In the genomic region with DNA sequence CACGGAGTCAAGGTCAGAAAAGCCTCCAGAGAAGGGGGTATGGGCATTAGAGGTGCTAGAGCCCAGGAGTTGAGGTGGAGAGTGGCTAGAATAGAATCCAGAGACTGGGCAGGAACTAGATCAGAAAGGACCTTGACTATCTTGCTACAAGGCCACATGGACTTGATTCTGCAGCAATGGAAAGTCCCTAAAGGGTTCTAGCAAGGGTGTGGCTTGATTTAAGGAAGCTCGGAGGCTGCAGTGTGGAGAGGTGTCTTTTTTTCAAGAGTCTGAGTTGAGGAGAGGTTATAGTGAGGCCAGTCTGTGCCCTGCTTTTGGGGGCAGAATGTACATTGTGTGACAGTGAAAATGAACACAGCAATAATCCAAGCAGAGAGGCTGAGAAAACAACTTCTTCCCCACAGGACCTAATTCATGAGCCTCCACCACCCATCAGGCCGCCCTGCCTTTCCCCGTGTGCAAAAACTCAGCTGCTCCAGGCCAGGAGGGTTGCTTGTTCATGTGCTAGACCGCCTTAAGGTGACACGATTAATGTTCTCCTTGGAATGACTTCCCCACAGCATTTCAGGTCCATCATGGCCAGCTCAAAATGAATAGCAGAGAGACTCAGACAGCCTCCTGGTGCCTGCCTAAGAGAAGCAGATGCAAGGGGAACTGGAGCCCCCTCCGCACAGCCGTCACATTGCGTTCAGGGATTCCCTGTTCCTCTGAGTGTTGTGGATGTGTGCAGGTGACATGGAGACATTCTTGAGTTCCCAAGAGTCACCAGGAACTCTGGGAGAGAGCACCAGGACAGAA, we compare ENCODE assay signal across 21 cellular contexts. TPM values are rescaled to one million over a fixed set of nuclear protein-coding genes. Genes with fewer than 3 reads are reported as not detected.
DNase-seq lines count a peak whose midpoint lies in the region; ATAC-seq lines count a peak whose summit lies in the region.
"Had no signal": no experiment of that assay in that cellular context is flagged by ENCODE, and none has a peak within 500 bp of the region (broad histone marks: within the 10 kb centered on the region; RNA-seq: fewer than 3 reads in every experiment).

No MANE protein-coding gene starts in this region.

- H3K4ac ChIP-seq in mesenchymal stem cell (ENCODE audit: low read depth in 1 of 2, low read length in 2 of 2) = no peak overlapping the region

- H3K36me3 ChIP-seq in mesenchymal stem cell (ENCODE audit: control insufficient read depth in 1 of 2, insufficient read depth in 2 of 2, low read depth in 1 of 2, low read length in 2 of 2) = no peaks in the 10 kb centered on the region
- H3K36me3 ChIP-seq: BLaER1 treated with 17β-estradiol and CSF1 and Interleukin-3, amounts not matched to agents 10 nM and 100 nM had no signal

- in situ Hi-C loops in G401 (cut with HindIII; ENCODE audit: low sequenced_read_pairs) = no loop called here

- peak overlapping the region in 1 of 2 experiments; percentile 28 for H3K4me3 ChIP-seq in mesenchymal stem cell (ENCODE audit: insufficient read depth in 1 of 2, low read depth in 1 of 2, low read length in 2 of 2)

- no peak overlapping the region for H2BK15ac ChIP-seq in mesenchymal stem cell (ENCODE audit: low read depth, poor library complexity, severe bottlenecking)

- ATAC-seq in activated CD8-positive, alpha-beta memory T cell treated with anti-CD3 and anti-CD28 coated beads, Interleukin-2, amount 10 ng/mL, durations not matched to agents 7 days and 5 days = no peak

- intact Hi-C loops in activated T-helper 1 cell treated with anti-CD3 and anti-CD28 coated beads, Interleukin-12 subunit alpha, Interleukin-12 subunit beta, Interleukin-2, Interleukin-4 antibody, amounts not matched to agents 30 ng/mL and 10 ng/mL and 1 ng/mL, durations not matched to agents 14 hours and 24 hours and 36 hours (cut with micrococcal nuclease) = no loop called here

- peaks cover 22% of the 10 kb centered on the region for H3K27me3 Mint-ChIP-seq in activated CD8-positive, alpha-beta memory T cell treated with anti-CD3 and anti-CD28 coated beads, Interleukin-2, amount 10 ng/mL, durations not matched to agents 7 days and 5 days
- H3K27me3 Mint-ChIP-seq in activated T-helper 1 cell treated with anti-CD3 and anti-CD28 coated beads, Interleukin-12 subunit alpha, Interleukin-12 subunit beta, Interleukin-2, Interleukin-4 antibody, amounts not matched to agents 30 ng/mL and 10 ng/mL and 1 ng/mL, durations not matched to agents 14 hours and 24 hours and 36 hours (ENCODE audit: insufficient read depth) = peaks cover 14% of the 10 kb centered on the region

- no peaks in the 10 kb centered on the region for H3K36me3 Mint-ChIP-seq in activated CD8-positive, alpha-beta memory T cell treated with anti-CD3 and anti-CD28 coated beads, Interleukin-2, amount 10 ng/mL, durations not matched to agents 7 days and 5 days
- H3K36me3 Mint-ChIP-seq in activated T-helper 1 cell treated with anti-CD3 and anti-CD28 coated beads, Interleukin-12 subunit alpha, Interleukin-12 subunit beta, Interleukin-2, Interleukin-4 antibody, amounts not matched to agents 30 ng/mL and 10 ng/mL and 1 ng/mL, durations not matched to agents 14 hours and 24 hours and 36 hours (ENCODE audit: low read depth) = no peaks in the 10 kb centered on the region

- H2AFZ ChIP-seq in mesenchymal stem cell (ENCODE audit: low read depth, low read length) = no peak overlapping the region

- no peak overlapping the region for H3K23ac ChIP-seq in mesenchymal stem cell (ENCODE audit: low read length in 2 of 2)

- 77% methylated on average over 8 of the region's 9 CpGs for WGBS in mesenchymal stem cell

- H4K91ac ChIP-seq in mesenchymal stem cell (ENCODE audit: low read length) = no peak overlapping the region

- no peaks in the 10 kb centered on the region for H3K9me3 Mint-ChIP-seq in activated CD8-positive, alpha-beta memory T cell treated with anti-CD3 and anti-CD28 coated beads, Interleukin-2, amount 10 ng/mL, durations not matched to agents 7 days and 5 days (ENCODE audit: low read depth)
- H3K9me3 Mint-ChIP-seq in activated T-helper 1 cell treated with anti-CD3 and anti-CD28 coated beads, Interleukin-12 subunit alpha, Interleukin-12 subunit beta, Interleukin-2, Interleukin-4 antibody, amounts not matched to agents 30 ng/mL and 10 ng/mL and 1 ng/mL, durations not matched to agents 14 hours and 24 hours and 36 hours = peaks cover 10% of the 10 kb centered on the region

- no peak overlapping the region for H3K4me3 Mint-ChIP-seq in activated CD8-positive, alpha-beta memory T cell treated with anti-CD3 and anti-CD28 coated beads, Interleukin-2, amount 10 ng/mL, durations not matched to agents 7 days and 5 days
- no peak overlapping the region for H3K4me3 Mint-ChIP-seq in activated T-helper 1 cell treated with anti-CD3 and anti-CD28 coated beads, Interleukin-12 subunit alpha, Interleukin-12 subunit beta, Interleukin-2, Interleukin-4 antibody, amounts not matched to agents 30 ng/mL and 10 ng/mL and 1 ng/mL, durations not matched to agents 14 hours and 24 hours and 36 hours
- H3K4me3 Mint-ChIP-seq: H9 had no signal

- peaks cover 4% of the 10 kb centered on the region for H3K4me1 ChIP-seq in mesenchymal stem cell (ENCODE audit: control insufficient read depth, insufficient read depth, low read depth, low read length)

- no peak overlapping the region for H3K27ac Mint-ChIP-seq in activated CD8-positive, alpha-beta memory T cell treated with anti-CD3 and anti-CD28 coated beads, Interleukin-2, amount 10 ng/mL, durations not matched to agents 7 days and 5 days
- H3K27ac Mint-ChIP-seq in activated T-helper 1 cell treated with anti-CD3 and anti-CD28 coated beads, Interleukin-12 subunit alpha, Interleukin-12 subunit beta, Interleukin-2, Interleukin-4 antibody, amounts not matched to agents 30 ng/mL and 10 ng/mL and 1 ng/mL, durations not matched to agents 14 hours and 24 hours and 36 hours = peak overlapping the region; percentile 71
- H3K27ac Mint-ChIP-seq: H9 had no signal

- no peak overlapping the region for H2BK5ac ChIP-seq in mesenchymal stem cell (ENCODE audit: low read depth, low read length, poor library complexity, severe bottlenecking)

- no peak overlapping the region for H4K8ac ChIP-seq in mesenchymal stem cell (ENCODE audit: low read length)

- peaks cover 5% of the 10 kb centered on the region for H3K4me1 Mint-ChIP-seq in activated CD8-positive, alpha-beta memory T cell treated with anti-CD3 and anti-CD28 coated beads, Interleukin-2, amount 10 ng/mL, durations not matched to agents 7 days and 5 days
- peaks cover 21% of the 10 kb centered on the region for H3K4me1 Mint-ChIP-seq in activated T-helper 1 cell treated with anti-CD3 and anti-CD28 coated beads, Interleukin-12 subunit alpha, Interleukin-12 subunit beta, Interleukin-2, Interleukin-4 antibody, amounts not matched to agents 30 ng/mL and 10 ng/mL and 1 ng/mL, durations not matched to agents 14 hours and 24 hours and 36 hours (ENCODE audit: low read depth)

- peak overlapping the region; percentile 31 for H2AK5ac ChIP-seq in mesenchymal stem cell (ENCODE audit: low read length, severe bottlenecking)

- no peaks in the 10 kb centered on the region for H3K79me1 ChIP-seq in mesenchymal stem cell (replicated peaks; ENCODE audit: low read length, poor library complexity, severe bottlenecking)

- H3K9me3 ChIP-seq in mesenchymal stem cell (ENCODE audit: control insufficient read depth, low read length) = no peaks in the 10 kb centered on the region

- no peak overlapping the region for H3K9ac ChIP-seq in mesenchymal stem cell (ENCODE audit: low read length)
- H3K9ac ChIP-seq: BLaER1 treated with 17β-estradiol and CSF1 and Interleukin-3, amounts not matched to agents 10 nM and 100 nM had no signal

- peak; percentile 38 for DNase-seq in activated CD8-positive, alpha-beta memory T cell treated with anti-CD3 and anti-CD28 coated beads, Interleukin-2, amount 10 ng/mL, durations not matched to agents 7 days and 5 days
- DNase-seq in activated CD8-positive, alpha-beta memory T cell treated with anti-CD3 and anti-CD28 coated beads for 24 hours = no peak
- peak; percentile 13 for DNase-seq in activated T-helper 1 cell treated with anti-CD3 and anti-CD28 coated beads, Interleukin-12 subunit alpha, Interleukin-12 subunit beta, Interleukin-2, Interleukin-4 antibody, amounts not matched to agents 30 ng/mL and 10 ng/mL and 1 ng/mL, durations not matched to agents 14 hours and 24 hours and 36 hours (ENCODE audit: low spot score)
- DNase-seq in mesenchymal stem cell (no peak), NAMALWA (ENCODE audit: low spot score) (no peak), UCSD-AML1 (lab: John Stamatoyannopoulos, UW; ENCODE audit: unreplicated experiment) (no peak), cerebellar nuclear complex (lab: John Stamatoyannopoulos, UW) (no peak), G401 (ENCODE audit: low spot score) (no peak)
- DNase-seq: DMS79 treated with DMSO at 0.1 percent for 48 hours, H9, IMR-90, NCI-H1417 treated with DMSO at 0.1 percent for 48 hours, NCI-H2029 treated with DMSO at 0.1 percent for 48 hours, NCI-H2171 treated with DMSO at 0.1 percent for 48 hours, NCI-H774, SHP77 treated with DMSO at 0.1 percent for 48 hours had no signal

- CTCF ChIA-PET in activated CD8-positive, alpha-beta memory T cell treated with anti-CD3 and anti-CD28 coated beads, Interleukin-2, amount 10 ng/mL, durations not matched to agents 7 days and 5 days (lab: Charles Lee) = interaction anchor here (1.3 to 1.7 kb wide), 2 partner anchors 11 to 58 kb away, joined by 3 to 6 read pairs; no protein-coding TSS in a partner anchor

- no peaks in the 10 kb centered on the region for H3K27me3 ChIP-seq in mesenchymal stem cell (ENCODE audit: control insufficient read depth in 1 of 2, insufficient read depth in 1 of 2, low read length in 2 of 2)

- H3K14ac ChIP-seq in mesenchymal stem cell (ENCODE audit: low read length in 2 of 2) = no peak overlapping the region

- no peak overlapping the region for H3K27ac ChIP-seq in mesenchymal stem cell (ENCODE audit: low read length, poor library complexity, severe bottlenecking)

- no peak overlapping the region for H2BK120ac ChIP-seq in mesenchymal stem cell (ENCODE audit: low read depth, low read length)

- no peak overlapping the region for H2BK12ac ChIP-seq in mesenchymal stem cell (ENCODE audit: low read length in 2 of 2)

- H3K18ac ChIP-seq in mesenchymal stem cell (ENCODE audit: low read depth in 1 of 2, low read length in 2 of 2) = no peak overlapping the region

- H3K4me2 ChIP-seq in mesenchymal stem cell (ENCODE audit: low read length, poor library complexity, severe bottlenecking) = no peak overlapping the region

RNA-seq across cellular contexts. Expression of gene BEAN1, which starts 8.7 kb away (rescaled TPM):
- not detected for total RNA-seq in activated CD8-positive, alpha-beta memory T cell treated with anti-CD3 and anti-CD28 coated beads, Interleukin-2, amount 10 ng/mL, durations not matched to agents 7 days and 5 days
- total RNA-seq in activated T-helper 1 cell treated with anti-CD3 and anti-CD28 coated beads, Interleukin-12 subunit alpha, Interleukin-12 subunit beta, Interleukin-2, Interleukin-4 antibody, amounts not matched to agents 30 ng/mL and 10 ng/mL and 1 ng/mL, durations not matched to agents 14 hours and 24 hours and 36 hours = not detected in 2 replicates
- 0.10 TPM for polyA plus RNA-seq in mesenchymal stem cell (2013, experiment 1 of 2)
- 0.07 TPM for polyA plus RNA-seq in mesenchymal stem cell (2013, experiment 2 of 2)
- not detected in 2 replicates for total RNA-seq in G401 (2014; rRNA removed; shearing (Covaris generic))
- total RNA-seq: HT-29, IMR-90 had no signal
- polyA plus RNA-seq: IMR-90 had no signal

RNA-seq across cellular contexts. Expression of gene CDH5, which starts 51.9 kb away (rescaled TPM):
- not detected for total RNA-seq in activated CD8-positive, alpha-beta memory T cell treated with anti-CD3 and anti-CD28 coated beads, Interleukin-2, amount 10 ng/mL, durations not matched to agents 7 days and 5 days
- total RNA-seq in activated T-helper 1 cell treated with anti-CD3 and anti-CD28 coated beads, Interleukin-12 subunit alpha, Interleukin-12 subunit beta, Interleukin-2, Interleukin-4 antibody, amounts not matched to agents 30 ng/mL and 10 ng/mL and 1 ng/mL, durations not matched to agents 14 hours and 24 hours and 36 hours = not detected in 2 replicates
- polyA plus RNA-seq in mesenchymal stem cell (2013, experiment 1 of 2) = 0.01 TPM
- not detected for polyA plus RNA-seq in mesenchymal stem cell (2013, experiment 2 of 2)
- not detected in 2 replicates for total RNA-seq in G401 (2014; rRNA removed; shearing (Covaris generic))
- total RNA-seq: A172, HT-29, IMR-90, LHCN-M2, NCI-H460 had no signal
- polyA plus RNA-seq: IMR-90 had no signal

Comparison
In these comparisons a context has a peak if more than half of its experiments do, and no peak if none do; other contexts are left out.
1. DNase-seq: peak in activated CD8-positive, alpha-beta memory T cell treated with anti-CD3 and anti-CD28 coated beads, Interleukin-2, amount 10 ng/mL, durations not matched to agents 7 days and 5 days (single experiment) and activated T-helper 1 cell treated with anti-CD3 and anti-CD28 coated beads, Interleukin-12 subunit alpha, Interleukin-12 subunit beta, Interleukin-2, Interleukin-4 antibody, amounts not matched to agents 30 ng/mL and 10 ng/mL and 1 ng/mL, durations not matched to agents 14 hours and 24 hours and 36 hours (single experiment); none in activated CD8-positive, alpha-beta memory T cell treated with anti-CD3 and anti-CD28 coated beads for 24 hours (single experiment), mesenchymal stem cell (single experiment), NAMALWA (single experiment), UCSD-AML1 (single experiment), cerebellar nuclear complex (0 of 2) and G401 (single experiment).